8 cellular contexts compared by ENCODE assay signal in the genomic region with DNA sequence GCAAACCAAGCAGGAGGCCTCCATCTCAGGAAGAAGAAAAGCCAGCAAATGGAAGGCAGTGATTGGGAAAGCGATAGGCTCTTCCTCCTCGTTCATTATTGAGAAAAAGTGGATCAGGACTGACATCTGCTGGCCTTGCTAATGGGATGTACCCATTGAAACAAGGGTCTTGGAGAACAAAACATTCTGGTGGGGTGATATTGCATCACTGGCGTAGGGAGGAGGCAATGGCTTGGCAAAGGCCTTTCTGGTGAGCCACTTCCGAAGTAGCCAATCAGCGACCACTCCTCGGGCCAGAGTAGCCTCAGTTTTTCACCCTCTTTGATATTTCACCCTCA.
A peak's percentile ranks its signal among the peaks of the same experiment; 100 is the strongest.
DNase-seq lines count a peak whose midpoint lies in the region; ATAC-seq, FAIRE-seq and TF ChIP-seq lines count a peak whose summit lies in the region.

No MANE protein-coding gene starts in this region.

- H3K36me3 ChIP-seq in esophagus muscularis mucosa (no peaks in the 10 kb centered on the region), testis (ENCODE audit: low read depth, missing control alignments) (no peaks in the 10 kb centered on the region)

- 73% methylated on average over 6 of the region's 6 CpGs for WGBS in esophagus muscularis mucosa
- 67 to 69% methylated on average over 6 of the region's 6 CpGs for WGBS in testis, 2 donors

- intact Hi-C loops in esophagus muscularis mucosa (cut with DNase I) (no loop called here), testis (cut with DNase I; ENCODE audit: low total_unique reads) (no loop called here)

- H3K4me3 ChIP-seq in esophagus muscularis mucosa (no peak overlapping the region), testis (no peak overlapping the region)

- H3K36me3 Mint-ChIP-seq in nephron progenitor cell (ENCODE audit: low read depth) = peaks cover under 1% of the 10 kb centered on the region

- no peak overlapping the region for H3K27ac Mint-ChIP-seq in nephron progenitor cell
- H3K27ac Mint-ChIP-seq in stimulated activated naive CD8-positive, alpha-beta T cell treated with anti-CD3 and anti-CD28 coated beads, Interleukin-15, amount 100 ng/mL, for 72 hours = no peak overlapping the region

- H3K9me3 ChIP-seq in esophagus muscularis mucosa = no peaks in the 10 kb centered on the region
- H3K9me3 ChIP-seq in testis = no peaks in the 10 kb centered on the region

- H3K27me3 ChIP-seq in esophagus muscularis mucosa (no peaks in the 10 kb centered on the region), testis (no peaks in the 10 kb centered on the region)

- peaks cover 0 to 7% (median 2%) of the 10 kb centered on the region in 4 donors for H3K4me1 ChIP-seq in esophagus muscularis mucosa
- H3K4me1 ChIP-seq in testis = no peaks in the 10 kb centered on the region

- TF ChIP-seq CTCF in esophagus muscularis mucosa (IDR thresholded peaks at IDR 0.05) = peak; percentile 36 to 55 (median 46)
- peak; percentile 9 for TF ChIP-seq CTCF in nephron progenitor cell (IDR thresholded peaks at IDR 0.05)
- TF ChIP-seq CTCF in testis (IDR thresholded peaks at IDR 0.05) = no peak

- FAIRE-seq in RCC 7860 (lab: Jason Lieb, UNC) = no peak

- no peaks in the 10 kb centered on the region for H3K4me1 Mint-ChIP-seq in nephron progenitor cell
- no peaks in the 10 kb centered on the region for H3K4me1 Mint-ChIP-seq in stimulated activated naive CD8-positive, alpha-beta T cell treated with anti-CD3 and anti-CD28 coated beads, Interleukin-15, amount 100 ng/mL, for 72 hours

- H3K27me3 Mint-ChIP-seq in nephron progenitor cell (ENCODE audit: low read depth, poor library complexity) = no peaks in the 10 kb centered on the region
- no peaks in the 10 kb centered on the region for H3K27me3 Mint-ChIP-seq in stimulated activated naive CD8-positive, alpha-beta T cell treated with anti-CD3 and anti-CD28 coated beads, Interleukin-15, amount 100 ng/mL, for 72 hours

- H3K27ac ChIP-seq in esophagus muscularis mucosa (replicated peaks in 1 of 4) = no peak overlapping the region
- H3K27ac ChIP-seq in testis = no peak overlapping the region

- no peak for TF ChIP-seq POLR2A in esophagus muscularis mucosa (IDR thresholded peaks at IDR 0.05; ENCODE audit: low read depth)
- TF ChIP-seq POLR2A in testis (IDR thresholded peaks at IDR 0.05) = no peak

- no peak for TF ChIP-seq EP300 in esophagus muscularis mucosa (IDR thresholded peaks at IDR 0.05)

- no peaks in the 10 kb centered on the region for H3K9me3 Mint-ChIP-seq in nephron progenitor cell
- no peaks in the 10 kb centered on the region for H3K9me3 Mint-ChIP-seq in stimulated activated naive CD8-positive, alpha-beta T cell treated with anti-CD3 and anti-CD28 coated beads, Interleukin-15, amount 100 ng/mL, for 72 hours

- ATAC-seq in GM21825 (IDR thresholded peaks at IDR 0.05; ENCODE audit: unreplicated experiment) = no peak
- no peak for ATAC-seq in stimulated activated naive CD8-positive, alpha-beta T cell treated with anti-CD3 and anti-CD28 coated beads, Interleukin-15, amount 100 ng/mL, for 72 hours

- DNase-seq in HPDE6-E6E7 (ENCODE audit: extremely low spot score) = peak; percentile 39
- DNase-seq in RCC 7860 (ENCODE audit: low spot score) = peak; percentile 21
- DNase-seq in esophagus muscularis mucosa (ENCODE audit: extremely low spot score) = no peak
- no peak for DNase-seq in nephron progenitor cell
- DNase-seq in stimulated activated CD4-positive, alpha-beta T cell treated with anti-CD3 and anti-CD28 coated beads, Interleukin-1b, Interleukin-23, amount 100 ng/mL, for 48 hours = no peak
- no peak for DNase-seq in stimulated activated naive CD8-positive, alpha-beta T cell treated with anti-CD3 and anti-CD28 coated beads, Interleukin-15, amount 100 ng/mL, for 72 hours
- no peak for DNase-seq in testis

- H3K4me3 Mint-ChIP-seq in nephron progenitor cell = no peak overlapping the region
- no peak overlapping the region for H3K4me3 Mint-ChIP-seq in stimulated activated naive CD8-positive, alpha-beta T cell treated with anti-CD3 and anti-CD28 coated beads, Interleukin-15, amount 100 ng/mL, for 72 hours

Comparison
In these comparisons a context has a peak if more than half of its experiments do, and no peak if none do; other contexts are left out.
1. DNase-seq: peak in HPDE6-E6E7 (single experiment) and RCC 7860 (single experiment); none in esophagus muscularis mucosa (single experiment), nephron progenitor cell (single experiment), stimulated activated CD4-positive, alpha-beta T cell treated with anti-CD3 and anti-CD28 coated beads, Interleukin-1b, Interleukin-23, amount 100 ng/mL, for 48 hours (single experiment), stimulated activated naive CD8-positive, alpha-beta T cell treated with anti-CD3 and anti-CD28 coated beads, Interleukin-15, amount 100 ng/mL, for 72 hours (0 of 2) and testis (single experiment).
2. CTCF ChIP-seq: peak in esophagus muscularis mucosa (3 of 3) and nephron progenitor cell (single experiment); none in testis (0 of 3).